ENCODE assay signal across 27 cellular contexts in genomic region chr10:102123223-102123622, GRCh38. TPM values are rescaled to one million over a fixed set of nuclear protein-coding genes. Genes with fewer than 3 reads are reported as not detected.
DNase-seq lines count a peak whose midpoint lies in the region; ATAC-seq and TF ChIP-seq lines count a peak whose summit lies in the region.
"Had no signal": no experiment of that assay in that cellular context is flagged by ENCODE, and none has a peak within 500 bp of the region (broad histone marks: within the 10 kb centered on the region; RNA-seq: fewer than 3 reads in every experiment).

No MANE protein-coding gene starts in this region.

- H3K23ac ChIP-seq in IMR-90 (ENCODE audit: low read depth, low read length) (peak overlapping the region; percentile 86; the same call in 1 of the 2 replicates), trophoblast cell (ENCODE audit: low read length) (no peak overlapping the region), H9 (ENCODE audit: insufficient read length, low read depth, low read length) (no peak overlapping the region)

- no peak for TF ChIP-seq RAD21 in IMR-90 (IDR thresholded peaks at IDR 0.05; ENCODE audit: low read length)

- H3K27me3 ChIP-seq in BLaER1 = no peaks in the 10 kb centered on the region
- no peaks in the 10 kb centered on the region for H3K27me3 ChIP-seq in IMR-90 (ENCODE audit: control insufficient read depth, insufficient read depth, low read length)
- H3K27me3 ChIP-seq in iPS-20b (ENCODE audit: insufficient read depth, low read length) = no peaks in the 10 kb centered on the region
- no peaks in the 10 kb centered on the region for H3K27me3 ChIP-seq in trophoblast cell (ENCODE audit: insufficient read depth, low read length)
- no peaks in the 10 kb centered on the region for H3K27me3 ChIP-seq in H9 (ENCODE audit: insufficient read depth, low read length)
- no peaks in the 10 kb centered on the region for H3K27me3 ChIP-seq in gastrocnemius medialis
- H3K27me3 ChIP-seq: BE2C, tibial artery had no signal

- peaks cover 16% of the 10 kb centered on the region for H3K9me1 ChIP-seq in IMR-90 (ENCODE audit: insufficient read depth, low read length)

- H3K36me3 ChIP-seq in BLaER1 (no peaks in the 10 kb centered on the region), IMR-90 (ENCODE audit: control insufficient read depth, insufficient read depth, low read length) (no peaks in the 10 kb centered on the region), iPS-20b (ENCODE audit: insufficient read depth, low read depth, low read length) (no peaks in the 10 kb centered on the region), trophoblast cell (ENCODE audit: control insufficient read depth in 1 of 2, insufficient read depth in 2 of 2, low read length in 2 of 2) (no peaks in the 10 kb centered on the region), gastrocnemius medialis (no peaks in the 10 kb centered on the region)
- H3K36me3 ChIP-seq: BE2C, prostate gland, tibial artery had no signal

- no peak for ATAC-seq in IMR-90 (ENCODE audit: low read depth)
- ATAC-seq in gastrocnemius medialis = no peak
- no peak for ATAC-seq in GM21619 (IDR thresholded peaks at IDR 0.05; ENCODE audit: unreplicated experiment)
- ATAC-seq in T-cell (replicated peaks in 1 of 4) = no peak
- ATAC-seq: GM12878, left lobe of liver had no signal

- H4K20me1 ChIP-seq in BLaER1 (no peaks in the 10 kb centered on the region), IMR-90 (ENCODE audit: insufficient read depth, low read length) (no peaks in the 10 kb centered on the region; the same call in 1 of the 2 replicates), H9 (ENCODE audit: control insufficient read depth, insufficient read depth, insufficient read length) (no peaks in the 10 kb centered on the region)

- H3K9me3 ChIP-seq in BLaER1 = no peaks in the 10 kb centered on the region
- no peaks in the 10 kb centered on the region for H3K9me3 ChIP-seq in IMR-90 (ENCODE audit: control insufficient read depth, insufficient read depth, low read length)
- no peaks in the 10 kb centered on the region for H3K9me3 ChIP-seq in iPS-20b (ENCODE audit: insufficient read depth, low read depth, low read length)
- H3K9me3 ChIP-seq in trophoblast cell (ENCODE audit: insufficient read depth, low read depth, low read length) = peaks cover 1% of the 10 kb centered on the region
- H3K9me3 ChIP-seq in H9 (ENCODE audit: control insufficient read depth, low read depth, low read length) = no peaks in the 10 kb centered on the region
- H3K9me3 ChIP-seq in gastrocnemius medialis = no peaks in the 10 kb centered on the region
- H3K9me3 ChIP-seq: BE2C, prostate gland, SK-N-SH, tibial artery had no signal

- H2AK9ac ChIP-seq in IMR-90 (replicated peaks; ENCODE audit: low read depth, low read length, poor library complexity) = no peak overlapping the region

- no peak for TF ChIP-seq CTCF in IMR-90 (conservative IDR thresholded peaks at IDR 0.05; ENCODE audit: low read depth, low read length)
- TF ChIP-seq CTCF in H9 (conservative IDR thresholded peaks at IDR 0.05) = no peak
- no peak for TF ChIP-seq CTCF in gastrocnemius medialis (IDR thresholded peaks at IDR 0.05 in 4 of 5, conservative IDR thresholded peaks at IDR 0.05 in 1 of 5)

- H2BK5ac ChIP-seq in IMR-90 (ENCODE audit: low read depth, low read length, poor library complexity, severe bottlenecking) = no peak overlapping the region
- peak overlapping the region; percentile 20 for H2BK5ac ChIP-seq in trophoblast cell (ENCODE audit: low read depth, low read length, poor library complexity)
- H2BK5ac ChIP-seq in H9 (ENCODE audit: insufficient read length, low read length) = no peak overlapping the region

- H2BK15ac ChIP-seq in IMR-90 (ENCODE audit: low read depth, low read length) = peak overlapping the region; percentile 88; the same call in 1 of the 3 replicates
- no peak overlapping the region; the same call in 1 of the 2 replicates for H2BK15ac ChIP-seq in H9 (ENCODE audit: low read depth, low read length)

- H3K36me3 Mint-ChIP-seq in H9 (ENCODE audit: insufficient read depth in 1 of 3, low read depth in 3 of 3) (no peaks in the 10 kb centered on the region), T-cell (no peaks in the 10 kb centered on the region)
- H3K36me3 Mint-ChIP-seq: activated naive CD4-positive, alpha-beta T cell treated with anti-CD3 and anti-CD28 coated beads, Interleukin-2, amount 10 ng/mL, durations not matched to agents 7 days and 5 days; immature natural killer cell had no signal

- H2AFZ ChIP-seq in IMR-90 (replicated peaks; ENCODE audit: low read length, poor library complexity) (no peak overlapping the region), trophoblast cell (ENCODE audit: insufficient read depth, low read length, poor library complexity) (no peak overlapping the region), H9 (ENCODE audit: low read length) (no peak overlapping the region)

- WGBS in IMR-90 (ENCODE audit: extremely low coverage in 2 of 2, insufficient read length in 1 of 2), 2 experiments = 80% methylated on average over 1 of the region's 3 CpGs; no CpG with 5 or more reads in 1 of the 2 experiments
- WGBS in trophoblast cell (ENCODE audit: extremely low coverage, insufficient coverage, insufficient read length) = no CpG with 5 or more reads among the region's 3 CpGs
- WGBS in H9 (ENCODE audit: extremely low coverage, insufficient read length, low lambda C conversion rate) = no CpG with 5 or more reads among the region's 3 CpGs

- POLR2A ChIA-PET in IMR-90 (lab: Charles Lee; ENCODE audit: unreplicated experiment) (interaction anchor here (0.6 kb wide), 1 partner anchor 1115 kb away, joined by 4 read pairs; no protein-coding TSS in a partner anchor), T-cell (lab: Charles Lee) (interaction anchor here in 1 of 2 donors (0.7 kb wide), 1 partner anchor 35 kb away, joined by 4 read pairs; no protein-coding TSS in a partner anchor)

- H3K4me2 ChIP-seq in BLaER1 (peak overlapping the region; percentile 98), IMR-90 (ENCODE audit: low read depth, low read length) (no peak overlapping the region), trophoblast cell (ENCODE audit: low read length) (no peak overlapping the region), H9 (ENCODE audit: insufficient read depth, insufficient read length, low read length) (no peak overlapping the region)
- H3K4me2 ChIP-seq: SK-N-SH had no signal

- dilution Hi-C loops in IMR-90 (cut with HindIII; ENCODE audit: low sequenced_read_pairs, unreplicated experiment) = no loop called here

- H3K18ac ChIP-seq in IMR-90 (ENCODE audit: low read depth, low read length) (no peak overlapping the region), trophoblast cell (ENCODE audit: low read length) (no peak overlapping the region), H9 (ENCODE audit: insufficient read length, low read depth, low read length) (no peak overlapping the region)

- H3K27ac Mint-ChIP-seq in H9 (no peak overlapping the region), T-cell (peak overlapping the region in 1 of 2 donors; percentile 95)
- H3K27ac Mint-ChIP-seq: activated naive CD4-positive, alpha-beta T cell treated with anti-CD3 and anti-CD28 coated beads, Interleukin-2, amount 10 ng/mL, durations not matched to agents 7 days and 5 days; stimulated activated naive CD8-positive, alpha-beta T cell treated with anti-CD3 and anti-CD28 coated beads, Interleukin-15, Interleukin-2, amounts not matched to agents 100 ng/mL and 50 ng/mL, for 24 hours; T-helper 2 cell treated with Interferon-gamma antibody and Interleukin-4, amounts not matched to agents 5 μg/mL and 100 μg/mL, for 36 hours had no signal

- no peak overlapping the region for H4K5ac ChIP-seq in IMR-90 (ENCODE audit: low read depth, low read length)
- no peak overlapping the region for H4K5ac ChIP-seq in H9 (ENCODE audit: insufficient read length, low read depth, low read length)

- no TSS peak for BruUV-seq in IMR-90 (replicated peaks; lab: Mats Ljungman, UMichigan)

- CTCF ChIA-PET in IMR-90 (lab: Yijun Ruan, JAX) (interaction anchor here (0.7 to 2.0 kb wide), 2 partner anchors 9 to 29 kb away, joined by 3 to 10 read pairs; partner anchors contain the start of gene PPRC1), T-cell (lab: Charles Lee) (interaction anchor here in 1 of 2 donors (0.8 to 1.4 kb wide), 2 partner anchors 9 to 381 kb away, joined by 3 read pairs; no protein-coding TSS in a partner anchor)

- no peak overlapping the region for H4K8ac ChIP-seq in IMR-90 (ENCODE audit: low read depth in 2 of 2, low read length in 2 of 2)
- no peak overlapping the region for H4K8ac ChIP-seq in trophoblast cell (ENCODE audit: low read depth, low read length)
- no peak overlapping the region for H4K8ac ChIP-seq in H9 (replicated peaks; ENCODE audit: insufficient read length, low read depth, low read length)

- H3K4me3 ChIP-seq in BLaER1 (no peak overlapping the region), IMR-90 (ENCODE audit: insufficient read depth, low read depth, low read length) (no peak overlapping the region), iPS-20b (ENCODE audit: low read length) (no peak overlapping the region), trophoblast cell (ENCODE audit: low read depth, low read length) (no peak overlapping the region), gastrocnemius medialis (no peak overlapping the region)
- H3K4me3 ChIP-seq: GM12878, prostate gland, tibial artery had no signal

- peaks cover 34 to 35% of the 10 kb centered on the region in 2 experiments for H3K4me1 Mint-ChIP-seq in H9
- H3K4me1 Mint-ChIP-seq in T-cell = peaks cover 26 to 32% (median 28%) of the 10 kb centered on the region in 3 donors

- H4K12ac ChIP-seq in trophoblast cell (ENCODE audit: low read depth, low read length) = no peak overlapping the region

- H3K4me3 Mint-ChIP-seq in H9 = no peak overlapping the region
- no peak overlapping the region for H3K4me3 Mint-ChIP-seq in T-cell
- H3K4me3 Mint-ChIP-seq: activated CD4-positive, alpha-beta T cell treated with anti-CD3 and anti-CD28 coated beads, Interleukin-2, amount 10 ng/mL, durations not matched to agents 7 days and 5 days; activated naive CD4-positive, alpha-beta T cell treated with anti-CD3 and anti-CD28 coated beads, Interleukin-2, amount 10 ng/mL, durations not matched to agents 7 days and 5 days; central memory CD8-positive, alpha-beta T cell; stimulated activated naive CD8-positive, alpha-beta T cell treated with anti-CD3 and anti-CD28 coated beads, Interleukin-15, Interleukin-2, amounts not matched to agents 100 ng/mL and 50 ng/mL, for 24 hours; T-helper 2 cell treated with Interferon-gamma antibody and Interleukin-4, amounts not matched to agents 5 μg/mL and 100 μg/mL, for 36 hours had no signal

- H3T11ph ChIP-seq in H9 (ENCODE audit: low read length) = no peak overlapping the region

- H3K4ac ChIP-seq in IMR-90 (ENCODE audit: low read depth, low read length) (peak overlapping the region; percentile 93), trophoblast cell (ENCODE audit: low read depth, low read length) (peak overlapping the region; percentile 23), H9 (ENCODE audit: low read depth, low read length) (no peak overlapping the region)

- in situ Hi-C loops in IMR-90 (cut with MboI; ENCODE audit: low sequenced_read_pairs) (no loop called here), gastrocnemius medialis (cut with MboI; ENCODE audit: low sequenced_read_pairs in 4 of 4) (no loop called here)

- H3K27ac ChIP-seq in BLaER1 (no peak overlapping the region), IMR-90 (ENCODE audit: insufficient read depth, low read length) (no peak overlapping the region), iPS-20b (ENCODE audit: low read length) (no peak overlapping the region), trophoblast cell (ENCODE audit: low read depth, low read length) (peak overlapping the region; percentile 98), H9 (ENCODE audit: insufficient read length, low read depth, low read length) (no peak overlapping the region), gastrocnemius medialis (peak overlapping the region in 2 of 4 donors; percentile 35 to 100)
- H3K27ac ChIP-seq: VCaP had no signal

- intact Hi-C loops in IMR-90 (cut with micrococcal nuclease) = no loop called here
- intact Hi-C loops in gastrocnemius medialis (cut with DNase I; ENCODE audit: low total_unique reads) = no loop called here

- H3K14ac ChIP-seq in IMR-90 (replicated peaks; ENCODE audit: low read depth, low read length) = peak overlapping the region; percentile 85; the same call in 1 of the 2 replicates
- peak overlapping the region; percentile 56 for H3K14ac ChIP-seq in trophoblast cell (ENCODE audit: low read length)
- no peak overlapping the region for H3K14ac ChIP-seq in H9 (ENCODE audit: insufficient read depth, low read length)

- H3K27me3 Mint-ChIP-seq in H9 (ENCODE audit: low read depth) (no peaks in the 10 kb centered on the region; the same call in 1 of the 2 replicates), T-cell (no peaks in the 10 kb centered on the region)
- H3K27me3 Mint-ChIP-seq: activated CD4-positive, alpha-beta T cell treated with anti-CD3 and anti-CD28 coated beads, Interleukin-2, amount 10 ng/mL, durations not matched to agents 7 days and 5 days; activated naive CD4-positive, alpha-beta T cell treated with anti-CD3 and anti-CD28 coated beads, Interleukin-2, amount 10 ng/mL, durations not matched to agents 7 days and 5 days; central memory CD8-positive, alpha-beta T cell; stimulated activated naive CD8-positive, alpha-beta T cell treated with anti-CD3 and anti-CD28 coated beads, Interleukin-15, Interleukin-2, amounts not matched to agents 100 ng/mL and 50 ng/mL, for 24 hours had no signal

- H3K56ac ChIP-seq in IMR-90 (ENCODE audit: extremely low read depth, insufficient read depth, low read length) = no peak overlapping the region
- no peak overlapping the region for H3K56ac ChIP-seq in H9 (ENCODE audit: insufficient read length, low read depth, low read length)

- TF ChIP-seq POLR2A in IMR-90 (IDR thresholded peaks at IDR 0.05; ENCODE audit: low read depth, low read length) = no peak
- TF ChIP-seq POLR2A in gastrocnemius medialis (IDR thresholded peaks at IDR 0.05) = no peak

- H3K4me1 ChIP-seq in BLaER1 (peaks cover 36% of the 10 kb centered on the region), IMR-90 (ENCODE audit: control insufficient read depth, insufficient read depth, low read length) (peaks cover 16% of the 10 kb centered on the region), iPS-20b (ENCODE audit: insufficient read depth, low read length) (peaks cover 22% of the 10 kb centered on the region), trophoblast cell (ENCODE audit: control insufficient read depth in 1 of 2, insufficient read depth in 2 of 2, low read length in 2 of 2) (peaks cover 20 to 29% of the 10 kb centered on the region in 2 experiments), H9 (ENCODE audit: insufficient read depth, low read length) (peaks cover 12% of the 10 kb centered on the region), gastrocnemius medialis (peaks cover 21 to 24% of the 10 kb centered on the region in 2 donors)

- DNase-seq in IMR-90 (no peak), trophoblast cell (no peak), H9 (no peak), gastrocnemius medialis (no peak), T-cell (no peak)
- DNase-seq: activated CD4-positive, alpha-beta T cell treated with anti-CD3 and anti-CD28 coated beads, Interleukin-2, amount 10 ng/mL, durations not matched to agents 7 days and 5 days; activated naive CD4-positive, alpha-beta T cell treated with anti-CD3 and anti-CD28 coated beads, Interleukin-2, amount 10 ng/mL, durations not matched to agents 7 days and 5 days; BE2C; Calu3; DND-41; immature natural killer cell; NCI-H1105 treated with DMSO at 0.1 percent for 48 hours; NCI-H2081; NCI-H446; SK-N-SH; stimulated activated CD4-positive, alpha-beta T cell treated with anti-CD3 and anti-CD28 coated beads, Interleukin-15, amount 100 ng/mL, for 24 hours; tibial artery had no signal

- H3K79me1 ChIP-seq in IMR-90 (ENCODE audit: low read depth in 1 of 2, low read length in 2 of 2) (peaks cover 5 to 35% of the 10 kb centered on the region in 2 experiments; a peak in 2 of 4 replicates), trophoblast cell (ENCODE audit: low read length) (peaks cover 33% of the 10 kb centered on the region), H9 (ENCODE audit: insufficient read depth, low read depth, low read length, poor library complexity, severe bottlenecking) (no peaks in the 10 kb centered on the region)

- H2BK12ac ChIP-seq in trophoblast cell (ENCODE audit: low read length) (peak overlapping the region; percentile 74), H9 (ENCODE audit: insufficient read length, low read depth, low read length) (no peak overlapping the region)

- H2BK20ac ChIP-seq in IMR-90 (ENCODE audit: low read depth, low read length) (peak overlapping the region; percentile 91; the same call in 1 of the 2 replicates), H9 (ENCODE audit: low read depth, low read length, poor library complexity, severe bottlenecking) (no peak overlapping the region)

- H2AK5ac ChIP-seq in IMR-90 (ENCODE audit: low read depth, low read length) = peak overlapping the region; percentile 83
- H2AK5ac ChIP-seq in trophoblast cell (ENCODE audit: low read length) = peak overlapping the region; percentile 78
- H2AK5ac ChIP-seq in H9 (ENCODE audit: insufficient read length, low read length) = no peak overlapping the region

- H3K9ac ChIP-seq in BLaER1 (no peak overlapping the region), IMR-90 (ENCODE audit: low read depth, low read length) (no peak overlapping the region), iPS-20b (ENCODE audit: low read depth, low read length) (peak overlapping the region; percentile 85; the same call in 1 of the 2 replicates), trophoblast cell (ENCODE audit: low read length) (no peak overlapping the region), H9 (ENCODE audit: extremely low read depth, insufficient read length, low read length) (no peak overlapping the region)
- H3K9ac ChIP-seq: SK-N-SH had no signal

- no peaks in the 10 kb centered on the region for H3K9me3 Mint-ChIP-seq in H9
- no peaks in the 10 kb centered on the region for H3K9me3 Mint-ChIP-seq in T-cell
- H3K9me3 Mint-ChIP-seq: activated CD4-positive, alpha-beta T cell treated with anti-CD3 and anti-CD28 coated beads, Interleukin-2, amount 10 ng/mL, durations not matched to agents 7 days and 5 days; activated naive CD4-positive, alpha-beta T cell treated with anti-CD3 and anti-CD28 coated beads, Interleukin-2, amount 10 ng/mL, durations not matched to agents 7 days and 5 days; central memory CD8-positive, alpha-beta T cell; immature natural killer cell; stimulated activated naive CD8-positive, alpha-beta T cell treated with anti-CD3 and anti-CD28 coated beads, Interleukin-15, Interleukin-2, amounts not matched to agents 100 ng/mL and 50 ng/mL, for 24 hours; T-helper 2 cell treated with Interferon-gamma antibody and Interleukin-4, amounts not matched to agents 5 μg/mL and 100 μg/mL, for 36 hours had no signal

- H2BK120ac ChIP-seq in IMR-90 (ENCODE audit: low read depth, low read length) (peak overlapping the region; percentile 94), trophoblast cell (ENCODE audit: insufficient read depth, low read length, poor library complexity) (peak overlapping the region; percentile 48), H9 (ENCODE audit: low read depth, low read length, poor library complexity, severe bottlenecking) (no peak overlapping the region)

- H3K79me2 ChIP-seq in trophoblast cell (ENCODE audit: control insufficient read depth, insufficient read depth, low read length, poor library complexity) = peaks cover 17% of the 10 kb centered on the region
- H3K79me2 ChIP-seq in H9 (ENCODE audit: insufficient read depth, low read length) = no peaks in the 10 kb centered on the region; the same call in 1 of the 2 replicates

- peak overlapping the region; percentile 23; the same call in 1 of the 2 replicates for H4K91ac ChIP-seq in IMR-90 (ENCODE audit: insufficient read depth, low read depth, low read length)
- peak overlapping the region; percentile 41 for H4K91ac ChIP-seq in trophoblast cell (ENCODE audit: low read depth, low read length)
- H4K91ac ChIP-seq in H9 (ENCODE audit: insufficient read length, low read depth, low read length) = no peak overlapping the region

- H3K23me2 ChIP-seq in H9 (ENCODE audit: insufficient read length, low read depth, low read length, poor library complexity, severe bottlenecking) = peaks cover 17% of the 10 kb centered on the region

RNA-seq across cellular contexts. Expression of gene LDB1, which starts 3.1 kb away (rescaled TPM):
- total RNA-seq in IMR-90 (2012; rRNA removed) (45.3 and 47.9 TPM in 2 replicates), H9 (2021) (79.2 and 80.5 TPM in 2 replicates), gastrocnemius medialis (10 to 100 TPM; 15.9 to 32.7 (median 28.6) TPM), T-cell (100 to 1,000 TPM; 120 to 147 (median 126) TPM)
- polyA plus RNA-seq in IMR-90 (2012; rRNA removed) = 92.4 and 100 TPM in 2 replicates
- polyA plus RNA-seq in IMR-90 (2012; cell fraction: cytosol; rRNA removed) = 40.2 and 67.9 TPM in 2 replicates
- 464 and 468 TPM in 2 replicates for polyA plus RNA-seq in IMR-90 (2012; cell fraction: nucleus; rRNA removed; ENCODE audit: low replicate concordance)
- 69.8 and 70.9 TPM in 2 replicates for polyA plus RNA-seq in trophoblast cell (2013)

RNA-seq across cellular contexts. Expression of gene PPRC1, which starts 9.6 kb away (rescaled TPM):
- total RNA-seq in IMR-90 (2012; rRNA removed) = 11.4 and 11.8 TPM in 2 replicates
- polyA plus RNA-seq in IMR-90 (2012; rRNA removed) = 38.7 and 40.7 TPM in 2 replicates
- 20.9 and 23.5 TPM in 2 replicates for polyA plus RNA-seq in IMR-90 (2012; cell fraction: cytosol; rRNA removed)
- 117 and 123 TPM in 2 replicates for polyA plus RNA-seq in IMR-90 (2012; cell fraction: nucleus; rRNA removed; ENCODE audit: low replicate concordance)
- 41.1 and 41.5 TPM in 2 replicates for polyA plus RNA-seq in trophoblast cell (2013)
- 111 and 121 TPM in 2 replicates for total RNA-seq in H9 (2021)
- 10 to 100 TPM; 13.3 to 26.5 (median 17.1) TPM for total RNA-seq in gastrocnemius medialis
- total RNA-seq in T-cell = 10 to 100 TPM; 33.5 to 55.1 (median 51.4) TPM

RNA-seq across cellular contexts. Expression of gene NOLC1, which starts 29.0 kb away (rescaled TPM):
- total RNA-seq in IMR-90 (2012; rRNA removed) (43.2 and 60.5 TPM in 2 replicates), H9 (2021) (168 and 171 TPM in 2 replicates), gastrocnemius medialis (10 to 100 TPM; 37.2 to 76.7 (median 71.1) TPM), T-cell (10 to 100 TPM; 40.7 to 69.8 (median 62.4) TPM)
- 53.5 and 55.3 TPM in 2 replicates for polyA plus RNA-seq in IMR-90 (2012; rRNA removed)
- polyA plus RNA-seq in IMR-90 (2012; cell fraction: cytosol; rRNA removed) = 17.2 and 29.5 TPM in 2 replicates
- polyA plus RNA-seq in IMR-90 (2012; cell fraction: nucleus; rRNA removed; ENCODE audit: low replicate concordance) = 25.5 and 102 TPM in 2 replicates
- 106 and 114 TPM in 2 replicates for polyA plus RNA-seq in trophoblast cell (2013)

RNA-seq across cellular contexts. Expression of gene HPS6, which starts 58.1 kb away (rescaled TPM):
- total RNA-seq in IMR-90 (2012; rRNA removed) (21.9 and 23.1 TPM in 2 replicates), H9 (2021) (18.4 and 18.7 TPM in 2 replicates), gastrocnemius medialis (10 to 100 TPM; 12.7 to 21.8 (median 19.4) TPM), T-cell (10 to 100 TPM; 12.5 to 33.4 (median 26.7) TPM)
- 10.5 and 11.3 TPM in 2 replicates for polyA plus RNA-seq in IMR-90 (2012; rRNA removed)
- polyA plus RNA-seq in IMR-90 (2012; cell fraction: cytosol; rRNA removed) = 8.6 and 13.8 TPM in 2 replicates
- 2.5 and 6.5 TPM in 2 replicates for polyA plus RNA-seq in IMR-90 (2012; cell fraction: nucleus; rRNA removed; ENCODE audit: low replicate concordance)
- 9.0 and 9.4 TPM in 2 replicates for polyA plus RNA-seq in trophoblast cell (2013)
